8 cellular contexts compared by ENCODE assay signal in genomic region chr21:36260030-36260787, GRCh38. TPM values are rescaled to one million over a fixed set of nuclear protein-coding genes. Genes with fewer than 3 reads are reported as not detected.
DNase-seq lines count a peak whose midpoint lies in the region; ATAC-seq, FAIRE-seq and TF ChIP-seq lines count a peak whose summit lies in the region.

No MANE protein-coding gene starts in this region.

- peak; percentile 70 for DNase-seq in AG08396 (ENCODE audit: low spot score)
- DNase-seq in GM12892 (ENCODE audit: insufficient read length): no peak
- DNase-seq in NCI-H1048 (lab: John Stamatoyannopoulos, UW): peak; percentile 37
- no peak for DNase-seq in T-helper 2 cell treated with Interferon-gamma antibody and Interleukin-4, amounts not matched to agents 5 μg/mL and 100 μg/mL, for 36 hours (ENCODE audit: low spot score)
- DNase-seq in chondrocyte (ENCODE audit: low spot score): no peak
- DNase-seq in left kidney (ENCODE audit: low read depth, low spot score): peak; percentile 72
- peak in 2 of 3 experiments; percentile 5 to 16 for DNase-seq in stimulated activated CD4-positive, alpha-beta T cell treated with anti-CD3 and anti-CD28 coated beads, TNF-alpha, amount 100 ng/mL, for 4 hours (ENCODE audit: low read depth in 3 of 3)

- peak overlapping the region; percentile 72 for H3K4me3 Mint-ChIP-seq in T-helper 2 cell treated with Interferon-gamma antibody and Interleukin-4, amounts not matched to agents 5 μg/mL and 100 μg/mL, for 36 hours
- peak overlapping the region; percentile 67 for H3K4me3 Mint-ChIP-seq in chondrocyte (ENCODE audit: unreplicated experiment)

- peaks cover 18% of the 10 kb centered on the region for H3K36me3 Mint-ChIP-seq in T-helper 2 cell treated with Interferon-gamma antibody and Interleukin-4, amounts not matched to agents 5 μg/mL and 100 μg/mL, for 36 hours (ENCODE audit: low read depth)
- H3K36me3 Mint-ChIP-seq in chondrocyte (ENCODE audit: low read depth): peaks cover 9% of the 10 kb centered on the region

- peak overlapping the region; percentile 86 for H3K27ac Mint-ChIP-seq in T-helper 2 cell treated with Interferon-gamma antibody and Interleukin-4, amounts not matched to agents 5 μg/mL and 100 μg/mL, for 36 hours
- peak overlapping the region; percentile 93 for H3K27ac Mint-ChIP-seq in chondrocyte (ENCODE audit: unreplicated experiment)

- TF ChIP-seq CTCF in chondrocyte (IDR thresholded peaks at IDR 0.05): peak; percentile 85

- TF ChIP-seq POLR2A in GM12892 (IDR thresholded peaks at IDR 0.05; ENCODE audit: low read depth, low read length): no peak

- H3K4me1 Mint-ChIP-seq in T-helper 2 cell treated with Interferon-gamma antibody and Interleukin-4, amounts not matched to agents 5 μg/mL and 100 μg/mL, for 36 hours (ENCODE audit: low read depth): peaks cover 17% of the 10 kb centered on the region
- peaks cover 12% of the 10 kb centered on the region for H3K4me1 Mint-ChIP-seq in chondrocyte (ENCODE audit: low read depth)

- no peak for ATAC-seq in GM18498 (IDR thresholded peaks at IDR 0.05; ENCODE audit: unreplicated experiment)

- FAIRE-seq in GM12892 (lab: Jason Lieb, UNC): peak; percentile 83

- no peaks in the 10 kb centered on the region for H3K27me3 Mint-ChIP-seq in T-helper 2 cell treated with Interferon-gamma antibody and Interleukin-4, amounts not matched to agents 5 μg/mL and 100 μg/mL, for 36 hours (ENCODE audit: low read depth)
- H3K27me3 Mint-ChIP-seq in chondrocyte (ENCODE audit: low read depth): no peaks in the 10 kb centered on the region

- no peaks in the 10 kb centered on the region for H3K9me3 Mint-ChIP-seq in T-helper 2 cell treated with Interferon-gamma antibody and Interleukin-4, amounts not matched to agents 5 μg/mL and 100 μg/mL, for 36 hours
- H3K9me3 Mint-ChIP-seq in chondrocyte (ENCODE audit: low read depth): no peaks in the 10 kb centered on the region

RNA-seq across cellular contexts. Expression of gene MORC3, which starts 59.8 kb away (rescaled TPM):
- 16.5 TPM for polyA plus RNA-seq in GM12892 (2012; ENCODE audit: missing spikeins)
- 21.0 to 24.4 TPM (median 23.1 TPM) in 3 replicates for total RNA-seq in chondrocyte

Comparison
In these comparisons a context has a peak if more than half of its experiments do, and no peak if none do; other contexts are left out.
1. DNase-seq: peak in AG08396 (single experiment), NCI-H1048 (single experiment), left kidney (single experiment) and stimulated activated CD4-positive, alpha-beta T cell treated with anti-CD3 and anti-CD28 coated beads, TNF-alpha, amount 100 ng/mL, for 4 hours (2 of 3); none in GM12892 (single experiment), T-helper 2 cell treated with Interferon-gamma antibody and Interleukin-4, amounts not matched to agents 5 μg/mL and 100 μg/mL, for 36 hours (single experiment) and chondrocyte (single experiment).